Comparison of ENCODE assay signal across 12 cellular contexts in genomic region chr7:103811997-103812396, GRCh38.
DNase-seq lines count a peak whose midpoint lies in the region; ATAC-seq, FAIRE-seq and TF ChIP-seq lines count a peak whose summit lies in the region.
"Had no signal": no experiment of that assay in that cellular context is flagged by ENCODE, and none has a peak within 500 bp of the region (broad histone marks: within the 10 kb centered on the region; RNA-seq: fewer than 3 reads in every experiment).

No MANE protein-coding gene starts in this region.

- intact Hi-C loops in kidney (cut with DNase I), result no loop called here
- intact Hi-C loops in left ventricle myocardium superior (cut with micrococcal nuclease), result no loop called here

- DNase-seq in GM12891 (ENCODE audit: insufficient read length, low spot score) (peak; percentile 3), HPDE6-E6E7 (ENCODE audit: extremely low spot score) (peak; percentile 27), kidney (no peak), NCI-H146 treated with DMSO at 0.1 percent for 48 hours (lab: John Stamatoyannopoulos, UW; ENCODE audit: unreplicated experiment) (no peak), left ventricle myocardium superior (no peak), nucleus accumbens (lab: John Stamatoyannopoulos, UW) (no peak)
- no peak for DNase-seq in activated CD8-positive, alpha-beta memory T cell treated with anti-CD3 and anti-CD28 coated beads, Interleukin-2, amount 50 U/mL, for 4 hours
- DNase-seq: dorsolateral prefrontal cortex, GF-D8 had no signal

- no peaks in the 10 kb centered on the region for H3K4me1 ChIP-seq in kidney (ENCODE audit: control insufficient read depth in 1 of 2, insufficient read depth in 1 of 2, low read depth in 1 of 2, low read length in 2 of 2)

- H3K9me3 ChIP-seq in kidney (ENCODE audit: control insufficient read depth in 1 of 2, low read length in 2 of 2), result peaks cover 3 to 12% of the 10 kb centered on the region in 2 donors

- H3K9ac ChIP-seq in kidney (ENCODE audit: low read length in 2 of 2), result peak overlapping the region in 1 of 2 donors; percentile 42

- TF ChIP-seq CTCF in kidney (IDR thresholded peaks at IDR 0.05; ENCODE audit: borderline replicate concordance, extremely low read depth, insufficient read depth), result no peak

- no peaks in the 10 kb centered on the region for H3K36me3 ChIP-seq in kidney (ENCODE audit: control insufficient read depth in 1 of 2, insufficient read depth in 2 of 2, low read length in 2 of 2)

- no peak for TF ChIP-seq POLR2A in GM12891 (IDR thresholded peaks at IDR 0.05; ENCODE audit: low read depth, low read length)

- FAIRE-seq in GM12891 (lab: Jason Lieb, UNC), result no peak
- FAIRE-seq in kidney (lab: Jason Lieb, UNC), result no peak
- FAIRE-seq: keratinocyte, urothelium cell line had no signal

- peak overlapping the region; percentile 39 to 40 for H3K4me3 ChIP-seq in kidney (ENCODE audit: low read length in 2 of 2)
- H3K4me3 ChIP-seq: dorsolateral prefrontal cortex had no signal

- ATAC-seq in GM21423 (IDR thresholded peaks at IDR 0.05; ENCODE audit: unreplicated experiment) (peak; percentile 80), left ventricle myocardium superior (no peak)

- no peak overlapping the region for H3K27ac ChIP-seq in kidney (ENCODE audit: low read depth in 2 of 2, low read length in 2 of 2)
- H3K27ac ChIP-seq: dorsolateral prefrontal cortex had no signal

TF ChIP-seq in GM12891, 5 proteins besides CTCF, POLR2A, EP300 and RAD21:
- no peak for TF ChIP-seq POLR2AphosphoS5 (IDR thresholded peaks at IDR 0.05; ENCODE audit: low read depth, low read length)
- no peak for TF ChIP-seq TAF1 (IDR thresholded peaks at IDR 0.05; ENCODE audit: low read depth, low read length)
- no peak for TF ChIP-seq SPI1 (IDR thresholded peaks at IDR 0.05; ENCODE audit: low read depth, low read length)
- no peak for TF ChIP-seq PAX5 (IDR thresholded peaks at IDR 0.05; ENCODE audit: insufficient read depth, low read length, severe bottlenecking)
- no peak for TF ChIP-seq POU2F2 (IDR thresholded peaks at IDR 0.05; ENCODE audit: low read depth, low read length)
TF ChIP-seq in GM12891: peak in this region for 0.

Comparison
In these comparisons a context has a peak if more than half of its experiments do, and no peak if none do; other contexts are left out.
1. DNase-seq: peak in GM12891 (single experiment) and HPDE6-E6E7 (single experiment); none in kidney (single experiment), NCI-H146 treated with DMSO at 0.1 percent for 48 hours (single experiment), left ventricle myocardium superior (single experiment), activated CD8-positive, alpha-beta memory T cell treated with anti-CD3 and anti-CD28 coated beads, Interleukin-2, amount 50 U/mL, for 4 hours (single experiment) and nucleus accumbens (0 of 56).